ENCODE assay signal across 10 cellular contexts in genomic region chr4:111475001-111475400, GRCh38.
DNase-seq lines count a peak whose midpoint lies in the region; TF ChIP-seq lines count a peak whose summit lies in the region.
"Had no signal": no experiment of that assay in that cellular context is flagged by ENCODE, and none has a peak within 500 bp of the region (broad histone marks: within the 10 kb centered on the region; RNA-seq: fewer than 3 reads in every experiment).

No MANE protein-coding gene starts in this region.

- no peaks in the 10 kb centered on the region for H3K4me1 Mint-ChIP-seq in activated naive CD4-positive, alpha-beta T cell treated with anti-CD3 and anti-CD28 coated beads, Interleukin-2, amount 10 ng/mL, durations not matched to agents 7 days and 5 days
- H3K4me1 Mint-ChIP-seq: stimulated activated memory B cell treated with anti-CD40 and anti-IgM and Interleukin-4, amounts not matched to agents 10 μg/mL and 1 μg/mL and 100 μg/mL, for 72 hours had no signal

- no peaks in the 10 kb centered on the region for H3K27me3 Mint-ChIP-seq in activated naive CD4-positive, alpha-beta T cell treated with anti-CD3 and anti-CD28 coated beads, Interleukin-2, amount 10 ng/mL, durations not matched to agents 7 days and 5 days
- H3K27me3 Mint-ChIP-seq: activated naive CD8-positive, alpha-beta T cell; stimulated activated memory B cell treated with anti-CD40 and anti-IgM and Interleukin-4, amounts not matched to agents 10 μg/mL and 1 μg/mL and 100 μg/mL, for 72 hours had no signal

- no peaks in the 10 kb centered on the region for H3K36me3 Mint-ChIP-seq in activated naive CD4-positive, alpha-beta T cell treated with anti-CD3 and anti-CD28 coated beads, Interleukin-2, amount 10 ng/mL, durations not matched to agents 7 days and 5 days
- H3K36me3 Mint-ChIP-seq: activated naive CD8-positive, alpha-beta T cell; stimulated activated memory B cell treated with anti-CD40 and anti-IgM and Interleukin-4, amounts not matched to agents 10 μg/mL and 1 μg/mL and 100 μg/mL, for 72 hours had no signal

- TF ChIP-seq CTCF in GM10248 (IDR thresholded peaks at IDR 0.05; ENCODE audit: control extremely low read depth, extremely low read depth, low read depth, missing control alignments) (peak; percentile 1), fibroblast of pulmonary artery (IDR thresholded peaks at IDR 0.05; ENCODE audit: low read length, missing control alignments) (peak; percentile 42)

- H3K4me3 Mint-ChIP-seq in activated naive CD4-positive, alpha-beta T cell treated with anti-CD3 and anti-CD28 coated beads, Interleukin-2, amount 10 ng/mL, durations not matched to agents 7 days and 5 days, result no peak overlapping the region
- H3K4me3 Mint-ChIP-seq: activated naive CD8-positive, alpha-beta T cell; stimulated activated memory B cell treated with anti-CD40 and anti-IgM and Interleukin-4, amounts not matched to agents 10 μg/mL and 1 μg/mL and 100 μg/mL, for 72 hours had no signal

- POLR2A ChIA-PET in GM10248 (lab: Yijun Ruan, JAX), result no interaction called here

- H3K9me3 Mint-ChIP-seq in activated naive CD4-positive, alpha-beta T cell treated with anti-CD3 and anti-CD28 coated beads, Interleukin-2, amount 10 ng/mL, durations not matched to agents 7 days and 5 days, result no peaks in the 10 kb centered on the region
- H3K9me3 Mint-ChIP-seq: stimulated activated memory B cell treated with anti-CD40 and anti-IgM and Interleukin-4, amounts not matched to agents 10 μg/mL and 1 μg/mL and 100 μg/mL, for 72 hours had no signal

- CTCF ChIA-PET in GM10248 (lab: Yijun Ruan, JAX), result no interaction called here
- CTCF ChIA-PET in activated naive CD4-positive, alpha-beta T cell treated with anti-CD3 and anti-CD28 coated beads, Interleukin-2, amount 10 ng/mL, durations not matched to agents 7 days and 5 days (lab: Charles Lee), result no interaction called here

- DNase-seq in GM10248 (ENCODE audit: extremely low spot score) (no peak), NCI-H748 (lab: John Stamatoyannopoulos, UW; ENCODE audit: unreplicated experiment) (peak; percentile 34), fibroblast of pulmonary artery (ENCODE audit: low read depth) (peak; percentile 18), renal cortical epithelial cell (ENCODE audit: low read depth) (peak; percentile 34), mucosa of gallbladder (ENCODE audit: low spot score) (no peak), SKM-1 (lab: John Stamatoyannopoulos, UW; ENCODE audit: unreplicated experiment) (no peak)
- no peak for DNase-seq in activated naive CD4-positive, alpha-beta T cell treated with anti-CD3 and anti-CD28 coated beads, Interleukin-2, amount 10 ng/mL, durations not matched to agents 7 days and 5 days

- no peak overlapping the region for H3K27ac Mint-ChIP-seq in activated naive CD4-positive, alpha-beta T cell treated with anti-CD3 and anti-CD28 coated beads, Interleukin-2, amount 10 ng/mL, durations not matched to agents 7 days and 5 days
- H3K27ac Mint-ChIP-seq: activated naive CD8-positive, alpha-beta T cell; stimulated activated memory B cell treated with anti-CD40 and anti-IgM and Interleukin-4, amounts not matched to agents 10 μg/mL and 1 μg/mL and 100 μg/mL, for 72 hours had no signal

- H3K4me3 ChIP-seq in fibroblast of pulmonary artery (replicated peaks; ENCODE audit: low read depth, low read length), result no peak overlapping the region
- H3K4me3 ChIP-seq: SK-N-MC had no signal

Comparison
In these comparisons a context has a peak if more than half of its experiments do, and no peak if none do; other contexts are left out.
1. DNase-seq: peak in NCI-H748 (single experiment), fibroblast of pulmonary artery (single experiment) and renal cortical epithelial cell (single experiment); none in GM10248 (single experiment), mucosa of gallbladder (single experiment), activated naive CD4-positive, alpha-beta T cell treated with anti-CD3 and anti-CD28 coated beads, Interleukin-2, amount 10 ng/mL, durations not matched to agents 7 days and 5 days (single experiment) and SKM-1 (single experiment).